ENCODE assay signal across 11 cellular contexts in genomic region chr5:10329808-10330481, GRCh38. TPM values are rescaled to one million over a fixed set of nuclear protein-coding genes. Genes with fewer than 3 reads are reported as not detected.
A peak's percentile ranks its signal among the peaks of the same experiment; 100 is the strongest.
DNase-seq lines count a peak whose midpoint lies in the region; ATAC-seq and TF ChIP-seq lines count a peak whose summit lies in the region.
"Had no signal": no experiment of that assay in that cellular context is flagged by ENCODE, and none has a peak within 500 bp of the region (broad histone marks: within the 10 kb centered on the region; RNA-seq: fewer than 3 reads in every experiment).

No MANE protein-coding gene starts in this region.

- H3K4me1 ChIP-seq in adrenal gland (replicated peaks in 1 of 2) (peaks cover 9 to 25% of the 10 kb centered on the region in 2 donors), heart left ventricle (peaks cover 0 to 53% (median 35%) of the 10 kb centered on the region in 12 donors), skeletal muscle satellite cell (ENCODE audit: control insufficient read depth, insufficient read depth, low read length) (peaks cover 38% of the 10 kb centered on the region)

- no peak for TF ChIP-seq POLR2A in adrenal gland (IDR thresholded peaks at IDR 0.05)
- TF ChIP-seq POLR2A in heart left ventricle (IDR thresholded peaks at IDR 0.05): no peak

- H3K9ac ChIP-seq in skeletal muscle satellite cell (ENCODE audit: low read depth, low read length): no peak overlapping the region

- peak in 3 of 4 donors; percentile 41 to 53 (median 48) for ATAC-seq in heart left ventricle
- no peak for ATAC-seq in HG02623 (IDR thresholded peaks at IDR 0.05; ENCODE audit: unreplicated experiment)
- ATAC-seq in GM19351 (IDR thresholded peaks at IDR 0.05; ENCODE audit: unreplicated experiment): no peak
- no peak for ATAC-seq in GM18873 (IDR thresholded peaks at IDR 0.05; ENCODE audit: low FRiP score, unreplicated experiment)

- H3K9me3 ChIP-seq in adrenal gland (replicated peaks in 1 of 3) (no peaks in the 10 kb centered on the region), heart left ventricle (no peaks in the 10 kb centered on the region), skeletal muscle satellite cell (replicated peaks; ENCODE audit: low read length) (no peaks in the 10 kb centered on the region)

- H3K4me3 ChIP-seq in adrenal gland: no peak overlapping the region
- no peak overlapping the region for H3K4me3 ChIP-seq in heart left ventricle
- no peak overlapping the region for H3K4me3 ChIP-seq in skeletal muscle satellite cell (ENCODE audit: low read length)

- H3K36me3 ChIP-seq in adrenal gland (replicated peaks in 1 of 2): no peaks in the 10 kb centered on the region
- no peaks in the 10 kb centered on the region for H3K36me3 ChIP-seq in heart left ventricle
- H3K36me3 ChIP-seq in skeletal muscle satellite cell (ENCODE audit: insufficient read depth, low read length): no peaks in the 10 kb centered on the region

- TF ChIP-seq CTCF in adrenal gland (IDR thresholded peaks at IDR 0.05) (no peak), heart left ventricle (IDR thresholded peaks at IDR 0.05) (no peak)

- intact Hi-C loops in adrenal gland (cut with DNase I) (no loop called here), heart left ventricle (cut with DNase I) (loop anchor here in 2 of 10 donors (2.0 to 10.0 kb wide), 2 partner anchors 23 to 45 kb away; partner anchors contain the start of gene CMBL (in 1 of the 2))

- 57 to 74% (median 66%) methylated on average over 5 to 7 of the region's 7 CpGs for WGBS in adrenal gland, 4 donors
- WGBS in heart left ventricle, 4 donors: 42 to 53% (median 47%) methylated on average over 7 of the region's 7 CpGs

- DNase-seq in EL: peak; percentile 86
- DNase-seq in adrenal gland: peak in 5 of 7 donors; percentile 29 to 70 (median 42)
- DNase-seq in heart left ventricle: peak; percentile 36 to 72 (median 66)
- DNase-seq in SW 1271 (lab: John Stamatoyannopoulos, UW): no peak
- DNase-seq: DMS53, NCI-H345, T-helper 2 cell had no signal

- H3K4me2 ChIP-seq in skeletal muscle satellite cell (ENCODE audit: low read length): peak overlapping the region; percentile 62

- H3K27ac ChIP-seq in adrenal gland: peak overlapping the region in 2 of 5 donors; percentile 2 to 79
- H3K27ac ChIP-seq in heart left ventricle: peak overlapping the region in 11 of 12 donors; percentile 32 to 88 (median 79)

- H3K27me3 ChIP-seq in adrenal gland (no peaks in the 10 kb centered on the region), heart left ventricle (peaks cover 0 to 19% (median 0%) of the 10 kb centered on the region in 9 donors), skeletal muscle satellite cell (ENCODE audit: control insufficient read depth, insufficient read depth, low read length) (no peaks in the 10 kb centered on the region)

RNA-seq across cellular contexts. Expression of gene CMBL, which starts 22.2 kb away (rescaled TPM):
- total RNA-seq in adrenal gland (10 to 100 TPM; 17.8 to 87.7 (median 28.7) TPM), heart left ventricle (10 to 100 TPM; 12.4 to 53.5 (median 29.0) TPM)
- polyA plus RNA-seq in adrenal gland (10 to 100 TPM; 28.7 to 56.6 (median 29.4) TPM), heart left ventricle (10 to 100 TPM; 20.8 to 32.5 TPM)
- 4.2 and 6.8 TPM in 2 replicates for total RNA-seq in skeletal muscle satellite cell (2012; rRNA removed)

RNA-seq across cellular contexts. Expression of gene MARCHF6, which starts 23.6 kb away (rescaled TPM):
- total RNA-seq in adrenal gland (100 to 1,000 TPM in 5 of 8 donors, 10 to 100 TPM in 3; 51.6 to 170 (median 132) TPM), heart left ventricle (100 to 1,000 TPM; 108 to 192 (median 161) TPM)
- polyA plus RNA-seq in adrenal gland (100 to 1,000 TPM in 1 of 3 donors, 10 to 100 TPM in 2; 74.0 to 140 (median 98.5) TPM), heart left ventricle (10 to 100 TPM; 39.3 to 91.6 TPM)
- total RNA-seq in skeletal muscle satellite cell (2012; rRNA removed): 26.9 and 36.0 TPM in 2 replicates

Comparison
In these comparisons a context has a peak if more than half of its experiments do, and no peak if none do; other contexts are left out.
1. DNase-seq: peak in EL (single experiment), adrenal gland (5 of 7) and heart left ventricle (5 of 5); none in SW 1271 (0 of 2).
2. ATAC-seq: peak in heart left ventricle (3 of 4); none in HG02623 (single experiment), GM19351 (single experiment) and GM18873 (single experiment).